In genomic region chr14:104420990-104421389, GRCh38 we compare ENCODE assay signal across 17 cellular contexts.
"Had no signal": no experiment of that assay in that cellular context is flagged by ENCODE, and none has a peak within 500 bp of the region (broad histone marks: within the 10 kb centered on the region; RNA-seq: fewer than 3 reads in every experiment).

No MANE protein-coding gene starts in this region.

- H3K36me3 ChIP-seq: brain microvascular endothelial cell, heart left ventricle, lower lobe of right lung had no signal

- DNase-seq: activated CD4-positive, alpha-beta T cell treated with anti-CD3 and anti-CD28 coated beads, Interleukin-2, amount 10 ng/mL, durations not matched to agents 24 days and 14 days; activated gamma-delta T cell treated with Interleukin-2 at 50 U/mL for 16 hours; activated naive CD8-positive, alpha-beta T cell treated with anti-CD3 and anti-CD28 coated beads, Interleukin-2, amount 10 ng/mL, durations not matched to agents 7 days and 5 days; brain microvascular endothelial cell; effector memory CD8-positive, alpha-beta T cell; heart left ventricle; immature natural killer cell; lower lobe of right lung; midbrain; naive B cell; small intestine; SW 1271; testis had no signal

- H3K27ac Mint-ChIP-seq: activated CD4-positive, alpha-beta T cell treated with anti-CD3 and anti-CD28 coated beads, Interleukin-2, amount 10 ng/mL, durations not matched to agents 24 days and 14 days; activated naive CD8-positive, alpha-beta T cell treated with anti-CD3 and anti-CD28 coated beads, Interleukin-2, amount 10 ng/mL, durations not matched to agents 7 days and 5 days; dendritic cell treated with granulocyte-macrophage colony-stimulating factor and Interleukin-4, amounts not matched to agents 40 ng/mL and 50 ng/mL, for 4 days; immature natural killer cell; naive B cell; stimulated activated naive CD8-positive, alpha-beta T cell treated with anti-CD3 and anti-CD28 coated beads, Interleukin-15, Interleukin-2, amounts not matched to agents 100 ng/mL and 50 ng/mL, for 24 hours; WTC11 had no signal

- H3K36me3 Mint-ChIP-seq: activated naive CD8-positive, alpha-beta T cell treated with anti-CD3 and anti-CD28 coated beads, Interleukin-2, amount 10 ng/mL, durations not matched to agents 7 days and 5 days; immature natural killer cell; naive B cell; WTC11 had no signal

- ATAC-seq: effector memory CD8-positive, alpha-beta T cell; heart left ventricle; lower lobe of right lung; WTC11 had no signal

- H3K9me3 Mint-ChIP-seq: activated CD4-positive, alpha-beta T cell treated with anti-CD3 and anti-CD28 coated beads, Interleukin-2, amount 10 ng/mL, durations not matched to agents 24 days and 14 days; activated naive CD8-positive, alpha-beta T cell treated with anti-CD3 and anti-CD28 coated beads, Interleukin-2, amount 10 ng/mL, durations not matched to agents 7 days and 5 days; dendritic cell treated with granulocyte-macrophage colony-stimulating factor and Interleukin-4, amounts not matched to agents 40 ng/mL and 50 ng/mL, for 4 days; effector memory CD8-positive, alpha-beta T cell; immature natural killer cell; naive B cell; stimulated activated naive CD8-positive, alpha-beta T cell treated with anti-CD3 and anti-CD28 coated beads, Interleukin-15, Interleukin-2, amounts not matched to agents 100 ng/mL and 50 ng/mL, for 24 hours; WTC11 had no signal

- H3K9me3 ChIP-seq: heart left ventricle, lower lobe of right lung, testis had no signal

- H3K4me1 Mint-ChIP-seq: activated CD4-positive, alpha-beta T cell treated with anti-CD3 and anti-CD28 coated beads, Interleukin-2, amount 10 ng/mL, durations not matched to agents 24 days and 14 days; activated naive CD8-positive, alpha-beta T cell treated with anti-CD3 and anti-CD28 coated beads, Interleukin-2, amount 10 ng/mL, durations not matched to agents 7 days and 5 days; immature natural killer cell; naive B cell had no signal

- H3K27me3 Mint-ChIP-seq: dendritic cell treated with granulocyte-macrophage colony-stimulating factor and Interleukin-4, amounts not matched to agents 40 ng/mL and 50 ng/mL, for 4 days; stimulated activated naive CD8-positive, alpha-beta T cell treated with anti-CD3 and anti-CD28 coated beads, Interleukin-15, Interleukin-2, amounts not matched to agents 100 ng/mL and 50 ng/mL, for 24 hours had no signal

- H3K27me3 ChIP-seq: brain microvascular endothelial cell, heart left ventricle, testis had no signal

- H3K27ac ChIP-seq: brain microvascular endothelial cell, epithelial cell of prostate, heart left ventricle, lower lobe of right lung, testis had no signal

- H3K4me3 ChIP-seq: heart left ventricle, lower lobe of right lung, testis had no signal

- H3K4me3 Mint-ChIP-seq: activated CD4-positive, alpha-beta T cell treated with anti-CD3 and anti-CD28 coated beads, Interleukin-2, amount 10 ng/mL, durations not matched to agents 24 days and 14 days; activated naive CD8-positive, alpha-beta T cell treated with anti-CD3 and anti-CD28 coated beads, Interleukin-2, amount 10 ng/mL, durations not matched to agents 7 days and 5 days; dendritic cell treated with granulocyte-macrophage colony-stimulating factor and Interleukin-4, amounts not matched to agents 40 ng/mL and 50 ng/mL, for 4 days; effector memory CD8-positive, alpha-beta T cell; immature natural killer cell; naive B cell; stimulated activated naive CD8-positive, alpha-beta T cell treated with anti-CD3 and anti-CD28 coated beads, Interleukin-15, Interleukin-2, amounts not matched to agents 100 ng/mL and 50 ng/mL, for 24 hours; WTC11 had no signal
